22 cellular contexts compared by ENCODE assay signal in the genomic region with DNA sequence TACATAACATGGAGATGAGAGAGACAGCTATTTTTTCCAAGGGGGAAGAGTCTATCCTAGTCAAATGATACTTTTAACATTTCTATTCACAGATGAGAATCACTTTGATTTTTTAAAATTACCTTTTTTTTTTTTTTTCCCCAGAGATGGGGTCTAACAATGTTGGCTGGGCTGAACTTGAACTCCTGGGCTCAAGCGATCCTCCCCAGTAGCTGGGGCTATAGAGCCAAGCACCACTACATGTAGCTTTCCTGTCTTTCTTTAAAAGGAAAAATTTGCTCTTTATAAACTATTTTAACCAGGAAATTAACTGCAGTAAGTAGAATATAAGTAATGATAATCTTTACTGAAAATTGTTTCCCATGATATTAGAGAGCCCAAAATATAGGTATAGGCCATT. TPM values are rescaled to one million over a fixed set of nuclear protein-coding genes. Genes with fewer than 3 reads are reported as not detected.
DNase-seq lines count a peak whose midpoint lies in the region; ATAC-seq and TF ChIP-seq lines count a peak whose summit lies in the region.
"Had no signal": no experiment of that assay in that cellular context is flagged by ENCODE, and none has a peak within 500 bp of the region (broad histone marks: within the 10 kb centered on the region; RNA-seq: fewer than 3 reads in every experiment).

No MANE protein-coding gene starts in this region.

- H2AFZ ChIP-seq in mammary epithelial cell (ENCODE audit: low read depth, low read length) (no peak overlapping the region), OCI-LY7 (ENCODE audit: low read length) (no peak overlapping the region)

- H3K9ac ChIP-seq in mammary epithelial cell (ENCODE audit: insufficient read depth, low read length) = no peak overlapping the region

- 100% methylated on average over 1 of the region's 1 CpG for WGBS in mammary epithelial cell (ENCODE audit: low coverage, missing lambda C conversion rate)

- peaks cover 22% of the 10 kb centered on the region for H3K4me1 ChIP-seq in mammary epithelial cell (ENCODE audit: insufficient read depth, low read length)
- peaks cover 15% of the 10 kb centered on the region for H3K4me1 ChIP-seq in OCI-LY7 (ENCODE audit: insufficient read depth, low read length, poor library complexity, severe bottlenecking)

- H3K27ac ChIP-seq in mammary epithelial cell (ENCODE audit: insufficient read depth, low read depth, low read length) = no peak overlapping the region
- no peak overlapping the region for H3K27ac ChIP-seq in OCI-LY7 (ENCODE audit: low read depth, low read length, poor library complexity, severe bottlenecking)
- H3K27ac ChIP-seq: psoas muscle had no signal

- 0 out of 2 replicates have a peak, but pooled peaks have one; percentile 10 for TF ChIP-seq RAD21 in Ishikawa (IDR thresholded peaks at IDR 0.05; ENCODE audit: low read depth)

- H3K9me3 ChIP-seq in mammary epithelial cell (replicated peaks; ENCODE audit: insufficient read depth, low read length) (no peaks in the 10 kb centered on the region), OCI-LY7 (ENCODE audit: low read length) (no peaks in the 10 kb centered on the region)
- H3K9me3 ChIP-seq: Caco-2, psoas muscle, upper lobe of left lung had no signal

- dilution Hi-C loops in mammary epithelial cell (cut with HindIII; ENCODE audit: low sequenced_read_pairs) = no loop called here

- peaks cover 82% of the 10 kb centered on the region for H3K79me2 ChIP-seq in mammary epithelial cell (ENCODE audit: insufficient read depth, low read length)
- no peaks in the 10 kb centered on the region for H3K79me2 ChIP-seq in OCI-LY7 (ENCODE audit: insufficient read depth, low read depth, low read length)

- H3K4me3 ChIP-seq in mammary epithelial cell (replicated peaks in 1 of 3; ENCODE audit: insufficient read depth in 1 of 3, low read depth in 2 of 3, low read length in 3 of 3) (peak overlapping the region in 1 of 3 experiments; percentile 4), foreskin fibroblast (ENCODE audit: low read depth in 1 of 2, low read length in 2 of 2) (no peak overlapping the region), retinal pigment epithelial cell (ENCODE audit: low read length) (no peak overlapping the region), OCI-LY7 (ENCODE audit: low read depth, low read length, poor library complexity, severe bottlenecking) (no peak overlapping the region)
- H3K4me3 ChIP-seq: upper lobe of left lung had no signal

- no peak for ATAC-seq in HG02588 (IDR thresholded peaks at IDR 0.05; ENCODE audit: unreplicated experiment)
- ATAC-seq: activated CD4-positive, alpha-beta T cell treated with anti-CD3 and anti-CD28 coated beads for 36 hours; activated CD8-positive, alpha-beta memory T cell treated with anti-CD3 and anti-CD28 coated beads, Interleukin-2, amount 10 ng/mL, durations not matched to agents 7 days and 5 days; activated naive CD4-positive, alpha-beta T cell treated with anti-CD3 and anti-CD28 coated beads, Interleukin-2, amount 50 U/mL, for 72 hours; HCT116; left cardiac atrium; natural killer cell treated with Interleukin-12 subunit alpha and Interleukin-12 subunit beta and Interleukin-15 and Interleukin-18, amount 100 ng/mL, for 72 hours; psoas muscle; stimulated activated naive CD8-positive, alpha-beta T cell treated with anti-CD3 and anti-CD28 coated beads, Interleukin-15, amount 100 ng/mL, for 72 hours had no signal

- TF ChIP-seq CTCF in mammary epithelial cell (conservative IDR thresholded peaks at IDR 0.05 in 1 of 2, IDR thresholded peaks at IDR 0.05 in 1 of 2; ENCODE audit: extremely low read depth in 1 of 2, insufficient read depth in 1 of 2, low read depth in 1 of 2, low read length in 2 of 2) (peak in 1 of 2 donors; percentile 10), foreskin fibroblast (IDR thresholded peaks at IDR 0.05; ENCODE audit: low read depth, low read length) (peak; percentile 13), retinal pigment epithelial cell (conservative IDR thresholded peaks at IDR 0.05; ENCODE audit: low read depth, low read length) (peak; percentile 35), OCI-LY7 (conservative IDR thresholded peaks at IDR 0.05; ENCODE audit: low read length) (no peak)

- H3K9me2 ChIP-seq in OCI-LY7 (ENCODE audit: insufficient read depth, low read length) = no peaks in the 10 kb centered on the region

- DNase-seq in mammary epithelial cell (no peak), foreskin fibroblast (peak in 1 of 2 donors; percentile 39), retinal pigment epithelial cell (ENCODE audit: low read depth) (no peak), NCI-H1092 (lab: John Stamatoyannopoulos, UW) (no peak), OCI-LY7 (ENCODE audit: low spot score) (no peak)
- DNase-seq: activated CD4-positive, alpha-beta T cell treated with anti-CD3 and anti-CD28 coated beads for 36 hours; activated CD8-positive, alpha-beta memory T cell treated with anti-CD3 and anti-CD28 coated beads, Interleukin-2, amount 10 ng/mL, durations not matched to agents 7 days and 5 days; Caco-2; cortex of kidney; left cardiac atrium; NCI-H2107; NCI-H524; psoas muscle; small intestine; stimulated activated CD4-positive, alpha-beta T cell treated with anti-CD3 and anti-CD28 coated beads, Interleukin-4, amount 100 ng/mL, for 1 hour; stimulated activated naive CD8-positive, alpha-beta T cell treated with anti-CD3 and anti-CD28 coated beads, Interleukin-15, amount 100 ng/mL, for 72 hours; upper lobe of left lung had no signal

- CTCF ChIA-PET in mammary epithelial cell (lab: Charles Lee; ENCODE audit: low non-redundant PET) = interaction anchor here (0.7 kb wide), 2 partner anchors 686 to 747 kb away, joined by 9 to 10 read pairs; no protein-coding TSS in a partner anchor
- CTCF ChIA-PET in OCI-LY7 (lab: Charles Lee; ENCODE audit: unreplicated experiment) = no interaction called here

- in situ Hi-C loops in mammary epithelial cell (cut with MboI; ENCODE audit: low sequenced_read_pairs in 2 of 2) = no loop called here

- H4K20me1 ChIP-seq in mammary epithelial cell (ENCODE audit: insufficient read depth, low read length) = no peaks in the 10 kb centered on the region
- H4K20me1 ChIP-seq in OCI-LY7 (ENCODE audit: insufficient read depth, low read length) = no peaks in the 10 kb centered on the region

- TF ChIP-seq EP300 in Ishikawa (IDR thresholded peaks at IDR 0.05; ENCODE audit: borderline replicate concordance) = no peak

- POLR2A ChIA-PET in OCI-LY7 (lab: Charles Lee) = interaction anchor here (0.7 to 1.1 kb wide), 3 partner anchors 11 to 826 kb away, joined by 3 to 4 read pairs (median 4); no protein-coding TSS in a partner anchor

- peak overlapping the region; percentile 85 for H3K4me2 ChIP-seq in mammary epithelial cell (ENCODE audit: insufficient read depth, low read depth, low read length)
- no peak overlapping the region for H3K4me2 ChIP-seq in OCI-LY7 (ENCODE audit: low read length)

- H3K36me3 ChIP-seq in mammary epithelial cell (ENCODE audit: insufficient read depth, low read length) (no peaks in the 10 kb centered on the region), OCI-LY7 (ENCODE audit: insufficient read depth, low read length) (no peaks in the 10 kb centered on the region)
- H3K36me3 ChIP-seq: upper lobe of left lung had no signal

- intact Hi-C loops in mammary epithelial cell (cut with micrococcal nuclease) (no loop called here), OCI-LY7 (cut with micrococcal nuclease; ENCODE audit: unreplicated experiment) (no loop called here)

- BruUV-seq in mammary epithelial cell (replicated peaks; lab: Mats Ljungman, UMichigan) = no TSS peak
- no TSS peak for BruUV-seq in OCI-LY7 (replicated peaks; lab: Mats Ljungman, UMichigan)

- no peaks in the 10 kb centered on the region for H3K27me3 ChIP-seq in mammary epithelial cell (ENCODE audit: insufficient read depth, low read length)

TF ChIP-seq in Ishikawa, 13 proteins besides CTCF, POLR2A, EP300 and RAD21:
- TF ChIP-seq, protein P1, sequence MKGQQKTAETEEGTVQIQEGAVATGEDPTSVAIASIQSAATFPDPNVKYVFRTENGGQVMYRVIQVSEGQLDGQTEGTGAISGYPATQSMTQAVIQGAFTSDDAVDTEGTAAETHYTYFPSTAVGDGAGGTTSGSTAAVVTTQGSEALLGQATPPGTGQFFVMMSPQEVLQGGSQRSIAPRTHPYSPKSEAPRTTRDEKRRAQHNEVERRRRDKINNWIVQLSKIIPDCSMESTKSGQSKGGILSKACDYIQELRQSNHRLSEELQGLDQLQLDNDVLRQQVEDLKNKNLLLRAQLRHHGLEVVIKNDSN (IDR thresholded peaks at IDR 0.05) = no peak
- TF ChIP-seq FOXM1 (IDR thresholded peaks at IDR 0.05; ENCODE audit: borderline replicate concordance, low read depth) = no peak
- no peak for TF ChIP-seq NFIC (IDR thresholded peaks at IDR 0.05)
- TF ChIP-seq CREB1 (IDR thresholded peaks at IDR 0.05; ENCODE audit: low read depth) = no peak
- no peak for TF ChIP-seq TAF1 (IDR thresholded peaks at IDR 0.05; ENCODE audit: low read depth)
TF ChIP-seq in Ishikawa: peak in this region for 0.

RNA-seq across cellular contexts. Expression of a gene that starts 3.3 kb away (rescaled TPM):
- total RNA-seq in mammary epithelial cell = 10 to 100 TPM; 18.4 to 43.2 TPM
- polyA plus RNA-seq in mammary epithelial cell = 13.9 TPM
- 129 TPM for polyA minus RNA-seq in mammary epithelial cell
- total RNA-seq in OCI-LY7 (2014; rRNA removed; shearing (Covaris generic)) = 0.19 and 1.5 TPM in 2 replicates
- 0.13 TPM in 1 of 2 replicates, not detected in the other for total RNA-seq in OCI-LY7 (2022)
- total RNA-seq: activated naive CD4-positive, alpha-beta T cell treated with anti-CD3 and anti-CD28 coated beads, Interleukin-2, amount 50 U/mL, for 72 hours; natural killer cell treated with Interleukin-12 subunit alpha and Interleukin-12 subunit beta and Interleukin-15 and Interleukin-18, amount 100 ng/mL, for 72 hours had no signal

Comparison
In these comparisons a context has a peak if more than half of its experiments do, and no peak if none do; other contexts are left out.
1. RNA of a gene that starts 3.3 kb away (total RNA-seq): 18.4 to 43.2 TPM in mammary epithelial cell; 0.13 to 1.5 TPM in OCI-LY7; every median in the first group is over 4 times any median in the second.